24 cellular contexts compared by ENCODE assay signal in the genomic region with DNA sequence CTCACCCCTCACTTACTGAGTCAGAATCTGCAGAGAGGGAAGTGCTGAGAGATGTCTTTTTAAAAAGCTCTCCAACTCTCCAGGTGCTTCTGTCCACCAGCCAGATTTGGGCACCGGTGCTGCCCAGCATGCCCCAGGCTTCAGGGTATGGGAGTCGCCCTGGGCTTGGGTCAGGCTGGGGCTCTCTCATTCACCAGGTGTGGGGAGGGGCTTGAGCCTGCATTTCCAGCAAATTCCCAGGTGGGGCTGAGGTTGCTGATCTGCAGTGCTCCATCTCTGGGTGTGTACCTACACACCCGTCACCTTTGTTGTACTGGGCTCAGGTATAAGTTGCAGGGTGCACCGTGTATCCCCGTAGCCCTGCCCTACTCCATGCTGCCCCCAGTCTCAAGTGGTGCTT. TPM values are rescaled to one million over a fixed set of nuclear protein-coding genes. Genes with fewer than 3 reads are reported as not detected.
DNase-seq lines count a peak whose midpoint lies in the region; ATAC-seq and TF ChIP-seq lines count a peak whose summit lies in the region.
"Had no signal": no experiment of that assay in that cellular context is flagged by ENCODE, and none has a peak within 500 bp of the region (broad histone marks: within the 10 kb centered on the region; RNA-seq: fewer than 3 reads in every experiment).

No MANE protein-coding gene starts in this region.

- H3K4me3 Mint-ChIP-seq in MCF 10A (ENCODE audit: unreplicated experiment), result no peak overlapping the region
- H3K4me3 Mint-ChIP-seq in stimulated activated naive B cell treated with anti-CD40 and anti-IgM and Interleukin-4, amounts not matched to agents 10 μg/mL and 1 μg/mL and 100 μg/mL, for 72 hours, result no peak overlapping the region
- H3K4me3 Mint-ChIP-seq: B cell; CD4-positive, CD25-positive, alpha-beta regulatory T cell; IgD-negative memory B cell had no signal

- H3K36me3 ChIP-seq in breast epithelium, result no peaks in the 10 kb centered on the region
- H3K36me3 ChIP-seq: MG63 had no signal

- H3K4me1 ChIP-seq in breast epithelium, result no peaks in the 10 kb centered on the region

- ATAC-seq in esophagus mucosa, result peak; percentile 10
- ATAC-seq in left colon, result peak; percentile 37
- no peak for ATAC-seq in stimulated activated naive B cell treated with anti-CD40 and anti-IgM and Interleukin-4, amounts not matched to agents 10 μg/mL and 1 μg/mL and 100 μg/mL, for 72 hours (replicated peaks)
- ATAC-seq in GM21786 (IDR thresholded peaks at IDR 0.05; ENCODE audit: unreplicated experiment), result no peak
- ATAC-seq in GM18909 (IDR thresholded peaks at IDR 0.05; ENCODE audit: poor library complexity, unreplicated experiment), result no peak

- no peaks in the 10 kb centered on the region for H3K27me3 Mint-ChIP-seq in MCF 10A (ENCODE audit: insufficient read depth, unreplicated experiment)
- H3K27me3 Mint-ChIP-seq in stimulated activated naive B cell treated with anti-CD40 and anti-IgM and Interleukin-4, amounts not matched to agents 10 μg/mL and 1 μg/mL and 100 μg/mL, for 72 hours, result no peaks in the 10 kb centered on the region
- H3K27me3 Mint-ChIP-seq: B cell; CD4-positive, CD25-positive, alpha-beta regulatory T cell; IgD-negative memory B cell had no signal

- H3K4me3 ChIP-seq in breast epithelium, result no peak overlapping the region
- H3K4me3 ChIP-seq: MG63 had no signal

- no peak overlapping the region for H3K27ac Mint-ChIP-seq in MCF 10A (ENCODE audit: low read depth, unreplicated experiment)
- peak overlapping the region; percentile 39 for H3K27ac Mint-ChIP-seq in stimulated activated naive B cell treated with anti-CD40 and anti-IgM and Interleukin-4, amounts not matched to agents 10 μg/mL and 1 μg/mL and 100 μg/mL, for 72 hours
- H3K27ac Mint-ChIP-seq: B cell; CD4-positive, CD25-positive, alpha-beta regulatory T cell had no signal

- intact Hi-C loops in MCF 10A (cut with micrococcal nuclease), result no loop called here
- intact Hi-C loops in breast epithelium (cut with DNase I; ENCODE audit: low total_unique reads), result no loop called here
- intact Hi-C loops in left colon (cut with DNase I, micrococcal nuclease), result no loop called here

- H3K9me3 Mint-ChIP-seq in MCF 10A (ENCODE audit: unreplicated experiment), result no peaks in the 10 kb centered on the region
- H3K9me3 Mint-ChIP-seq in stimulated activated naive B cell treated with anti-CD40 and anti-IgM and Interleukin-4, amounts not matched to agents 10 μg/mL and 1 μg/mL and 100 μg/mL, for 72 hours, result no peaks in the 10 kb centered on the region
- H3K9me3 Mint-ChIP-seq: IgD-negative memory B cell had no signal

- DNase-seq in MCF 10A (ENCODE audit: unreplicated experiment), result no peak
- DNase-seq in breast epithelium (ENCODE audit: low spot score in 2 of 2), result no peak
- DNase-seq in left colon, result no peak
- DNase-seq in stimulated activated naive B cell treated with anti-CD40 and anti-IgM and Interleukin-4, amounts not matched to agents 10 μg/mL and 1 μg/mL and 100 μg/mL, for 72 hours, result no peak
- DNase-seq in NK-92 treated with Interleukin-12 subunit alpha and Interleukin-12 subunit beta, amount 100 ng/mL, for 24 hours (lab: John Stamatoyannopoulos, UW), result no peak
- DNase-seq: 8988T; CD4-positive, CD25-positive, alpha-beta regulatory T cell; COR-L47; DMS 273 treated with DMSO at 0.1 percent for 48 hours; DND-41; HCEC 1CT; Karpas-422; MG63; NCI-H1048; NCI-H1436; NCI-H2029; NCI-H2171; NCI-H526; SIG-M5 had no signal

- TF ChIP-seq CTCF in MCF 10A (IDR thresholded peaks at IDR 0.05; ENCODE audit: unreplicated experiment), result no peak
- no peak for TF ChIP-seq CTCF in breast epithelium (IDR thresholded peaks at IDR 0.05)

- no peak overlapping the region for H3K27ac ChIP-seq in breast epithelium

- BruUV-seq in MCF 10A (replicated peaks; lab: Mats Ljungman, UMichigan), result TSS peak; percentile 29

- peaks cover 8% of the 10 kb centered on the region for H3K4me1 Mint-ChIP-seq in MCF 10A (ENCODE audit: insufficient read depth, unreplicated experiment)
- H3K4me1 Mint-ChIP-seq in stimulated activated naive B cell treated with anti-CD40 and anti-IgM and Interleukin-4, amounts not matched to agents 10 μg/mL and 1 μg/mL and 100 μg/mL, for 72 hours, result peaks cover 0 to 5% of the 10 kb centered on the region in 2 donors
- H3K4me1 Mint-ChIP-seq: B cell; CD4-positive, CD25-positive, alpha-beta regulatory T cell; IgD-negative memory B cell had no signal

- POLR2A ChIA-PET in MCF 10A (lab: Yijun Ruan, JAX), result no interaction called here

- no peaks in the 10 kb centered on the region for H3K9me3 ChIP-seq in breast epithelium
- H3K9me3 ChIP-seq: MG63 had no signal

- no peak for TF ChIP-seq POLR2A in breast epithelium (IDR thresholded peaks at IDR 0.05)

- CTCF ChIA-PET in MCF 10A (lab: Yijun Ruan, JAX), result no interaction called here

- H3K36me3 Mint-ChIP-seq in MCF 10A (ENCODE audit: insufficient read depth, unreplicated experiment), result peaks cover 8% of the 10 kb centered on the region
- H3K36me3 Mint-ChIP-seq in stimulated activated naive B cell treated with anti-CD40 and anti-IgM and Interleukin-4, amounts not matched to agents 10 μg/mL and 1 μg/mL and 100 μg/mL, for 72 hours, result peaks cover 18 to 58% of the 10 kb centered on the region in 2 donors

- H3K27me3 ChIP-seq in breast epithelium, result no peaks in the 10 kb centered on the region
- H3K27me3 ChIP-seq: MG63 had no signal

RNA-seq across cellular contexts. Expression of a gene that starts 23.4 kb away (rescaled TPM):
- total RNA-seq in MCF 10A (2022) (0.07 TPM in 2 replicates), breast epithelium (1 to 10 TPM; 1.2 to 3.2 (median 1.6) TPM), esophagus mucosa (2.0 TPM), left colon (1 to 10 TPM in 1 of 2 donors, under 1 TPM in 1; 0.98 to 1.6 TPM)

Comparison
In these comparisons a context has a peak if more than half of its experiments do, and no peak if none do; other contexts are left out.
1. ATAC-seq: peak in esophagus mucosa (single experiment) and left colon (single experiment); none in stimulated activated naive B cell treated with anti-CD40 and anti-IgM and Interleukin-4, amounts not matched to agents 10 μg/mL and 1 μg/mL and 100 μg/mL, for 72 hours (0 of 2), GM21786 (single experiment) and GM18909 (single experiment).